In the genomic region with DNA sequence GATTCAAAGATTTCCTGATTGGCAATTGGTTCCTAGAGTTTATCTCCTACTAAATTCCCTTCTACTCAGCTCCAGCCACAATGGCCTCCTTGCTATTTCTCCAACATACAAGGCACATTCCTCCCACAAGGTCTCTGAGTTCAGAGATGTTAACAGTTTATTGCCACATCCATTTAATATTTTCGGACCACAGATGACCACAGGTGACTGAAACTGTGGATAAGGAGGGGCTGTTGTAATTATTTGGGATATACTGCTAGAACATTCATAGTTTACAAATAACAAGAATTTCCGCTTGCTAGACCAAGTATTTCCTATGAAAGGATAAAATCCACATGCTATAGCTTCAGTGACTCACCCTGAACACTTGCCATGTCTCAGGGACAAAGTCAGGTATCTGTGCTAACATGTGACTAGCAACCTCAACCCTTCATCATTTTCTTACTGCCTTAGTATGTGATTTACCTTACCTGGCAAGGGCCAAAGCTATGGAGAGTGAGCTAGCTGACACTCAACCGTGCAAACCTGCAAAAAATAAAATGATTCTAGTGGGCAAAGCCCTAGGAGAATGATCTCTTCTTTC, we compare ENCODE assay signal across 24 cellular contexts.
DNase-seq lines count a peak whose midpoint lies in the region; ATAC-seq, FAIRE-seq and TF ChIP-seq lines count a peak whose summit lies in the region.
"Had no signal": no experiment of that assay in that cellular context is flagged by ENCODE, and none has a peak within 500 bp of the region (broad histone marks: within the 10 kb centered on the region; RNA-seq: fewer than 3 reads in every experiment).

No MANE protein-coding gene starts in this region.

- peak; percentile 40 for FAIRE-seq in RCC 7860 (lab: Jason Lieb, UNC)
- FAIRE-seq: TTC549 had no signal

- ATAC-seq in heart left ventricle: no peak
- peak; percentile 43 for ATAC-seq in stimulated activated effector memory CD8-positive, alpha-beta T cell treated with anti-CD3 and anti-CD28 coated beads, Interleukin-12 subunit alpha, Interleukin-12 subunit beta, amount 100 ng/mL, for 72 hours
- ATAC-seq in aorta (ENCODE audit: low FRiP score): no peak
- ATAC-seq: CD8-positive, alpha-beta T cell; heart right ventricle; stimulated activated memory B cell treated with anti-CD40 and anti-IgM and Interleukin-4, amounts not matched to agents 10 μg/mL and 1 μg/mL and 100 μg/mL, for 72 hours had no signal

- H3K4me1 ChIP-seq in left ventricle myocardium inferior (peaks cover 73% of the 10 kb centered on the region), heart left ventricle (peaks cover 0 to 57% (median 33%) of the 10 kb centered on the region in 12 donors), SJCRH30 (no peaks in the 10 kb centered on the region; the same call in 1 of the 2 replicates), aorta (ENCODE audit: control insufficient read depth in 1 of 2, insufficient read depth in 2 of 2, low read length in 2 of 2) (no peaks in the 10 kb centered on the region)

- H3K27me3 ChIP-seq in left ventricle myocardium inferior (ENCODE audit: low read depth): no peaks in the 10 kb centered on the region
- H3K27me3 ChIP-seq in heart left ventricle: no peaks in the 10 kb centered on the region
- no peaks in the 10 kb centered on the region for H3K27me3 ChIP-seq in SJCRH30
- no peaks in the 10 kb centered on the region for H3K27me3 ChIP-seq in aorta (ENCODE audit: control insufficient read depth in 1 of 2, insufficient read depth in 2 of 2, low read length in 1 of 2)
- H3K27me3 ChIP-seq: heart right ventricle, right atrium auricular region, tibial artery had no signal

- H3K27ac ChIP-seq in left ventricle myocardium inferior (replicated peaks) (peak overlapping the region; percentile 83), heart left ventricle (peak overlapping the region in 5 of 12 donors; percentile 5 to 80 (median 68)), SJCRH30 (no peak overlapping the region), aorta (ENCODE audit: low read depth in 1 of 2, low read length in 2 of 2) (no peak overlapping the region)
- H3K27ac ChIP-seq: KMS-11, tibial artery had no signal

- 79 to 89% (median 87%) methylated on average over 3 of the region's 3 CpGs for WGBS in heart left ventricle, 4 donors
- 98% methylated on average over 3 of the region's 3 CpGs for WGBS in aorta, 2 donors

- H3K36me3 ChIP-seq in left ventricle myocardium inferior: peaks cover 10% of the 10 kb centered on the region
- H3K36me3 ChIP-seq in heart left ventricle: peaks cover 0 to 6% (median 0%) of the 10 kb centered on the region in 9 donors
- H3K36me3 ChIP-seq in SJCRH30: no peaks in the 10 kb centered on the region
- H3K36me3 ChIP-seq in aorta (ENCODE audit: control insufficient read depth in 1 of 2, insufficient read depth in 2 of 2, low read length in 1 of 2): no peaks in the 10 kb centered on the region
- H3K36me3 ChIP-seq: right atrium auricular region had no signal

- peaks cover 29% of the 10 kb centered on the region for H3K4me1 Mint-ChIP-seq in stimulated activated effector memory CD8-positive, alpha-beta T cell treated with anti-CD3 and anti-CD28 coated beads, Interleukin-12 subunit alpha, Interleukin-12 subunit beta, amount 100 ng/mL, for 72 hours

- no peaks in the 10 kb centered on the region for H3K9me3 Mint-ChIP-seq in stimulated activated effector memory CD8-positive, alpha-beta T cell treated with anti-CD3 and anti-CD28 coated beads, Interleukin-12 subunit alpha, Interleukin-12 subunit beta, amount 100 ng/mL, for 72 hours
- H3K9me3 Mint-ChIP-seq: activated CD4-positive, alpha-beta T cell treated with anti-CD3 and anti-CD28 coated beads, Interleukin-2, amount 10 ng/mL, durations not matched to agents 7 days and 5 days; CD8-positive, alpha-beta T cell; stimulated activated memory B cell treated with anti-CD40 and anti-IgM and Interleukin-4, amounts not matched to agents 10 μg/mL and 1 μg/mL and 100 μg/mL, for 72 hours had no signal

- TF ChIP-seq CTCF in left ventricle myocardium inferior (IDR thresholded peaks at IDR 0.05; ENCODE audit: borderline replicate concordance) (no peak), heart left ventricle (IDR thresholded peaks at IDR 0.05) (no peak), epithelial cell of esophagus (IDR thresholded peaks at IDR 0.05; ENCODE audit: insufficient read depth, low read depth, low read length, missing control alignments) (peak; percentile 18)

- H3K27ac Mint-ChIP-seq in stimulated activated effector memory CD8-positive, alpha-beta T cell treated with anti-CD3 and anti-CD28 coated beads, Interleukin-12 subunit alpha, Interleukin-12 subunit beta, amount 100 ng/mL, for 72 hours: no peak overlapping the region
- H3K27ac Mint-ChIP-seq: activated CD4-positive, alpha-beta T cell treated with anti-CD3 and anti-CD28 coated beads, Interleukin-2, amount 10 ng/mL, durations not matched to agents 7 days and 5 days; CD8-positive, alpha-beta T cell; stimulated activated memory B cell treated with anti-CD40 and anti-IgM and Interleukin-4, amounts not matched to agents 10 μg/mL and 1 μg/mL and 100 μg/mL, for 72 hours had no signal

- H3K4me3 ChIP-seq in left ventricle myocardium inferior (no peak overlapping the region), heart left ventricle (no peak overlapping the region), epithelial cell of esophagus (ENCODE audit: low read length) (no peak overlapping the region), SJCRH30 (no peak overlapping the region), aorta (ENCODE audit: low read length in 2 of 2) (no peak overlapping the region)
- H3K4me3 ChIP-seq: heart right ventricle, lung, right atrium auricular region, tibial artery had no signal

- intact Hi-C loops in left ventricle myocardium inferior (cut with micrococcal nuclease) (no loop called here), heart left ventricle (cut with DNase I) (loop anchor here in 1 of 10 donors (10.0 kb wide), 1 partner anchor 171 kb away; a partner anchor contains a TSS), aorta (cut with DNase I) (no loop called here)

- peaks cover 6% of the 10 kb centered on the region for H3K36me3 Mint-ChIP-seq in stimulated activated effector memory CD8-positive, alpha-beta T cell treated with anti-CD3 and anti-CD28 coated beads, Interleukin-12 subunit alpha, Interleukin-12 subunit beta, amount 100 ng/mL, for 72 hours
- H3K36me3 Mint-ChIP-seq: CD8-positive, alpha-beta T cell; stimulated activated memory B cell treated with anti-CD40 and anti-IgM and Interleukin-4, amounts not matched to agents 10 μg/mL and 1 μg/mL and 100 μg/mL, for 72 hours had no signal

- DNase-seq in left ventricle myocardium inferior: no peak
- no peak for DNase-seq in heart left ventricle
- DNase-seq in RCC 7860 (ENCODE audit: low spot score): peak; percentile 44
- DNase-seq in epithelial cell of esophagus (ENCODE audit: low read depth): peak; percentile 84
- no peak for DNase-seq in stimulated activated effector memory CD8-positive, alpha-beta T cell treated with anti-CD3 and anti-CD28 coated beads, Interleukin-12 subunit alpha, Interleukin-12 subunit beta, amount 100 ng/mL, for 72 hours (ENCODE audit: low spot score in 2 of 2)
- no peak for DNase-seq in SJCRH30
- DNase-seq in NOMO-1 (lab: John Stamatoyannopoulos, UW; ENCODE audit: unreplicated experiment in 2 of 2): no peak
- DNase-seq in aorta: no peak
- DNase-seq: activated CD4-positive, alpha-beta T cell treated with anti-CD3 and anti-CD28 coated beads, Interleukin-2, amount 10 ng/mL, durations not matched to agents 7 days and 5 days; CD8-positive, alpha-beta T cell; central memory CD4-positive, alpha-beta T cell; DMS79; heart right ventricle; NCI-H2029 treated with DMSO at 0.1 percent for 48 hours; NCI-H446 treated with DMSO at 0.1 percent for 48 hours; nucleus accumbens; RPMI8226; SW 1271; tibial artery had no signal

- H3K4me3 Mint-ChIP-seq in stimulated activated effector memory CD8-positive, alpha-beta T cell treated with anti-CD3 and anti-CD28 coated beads, Interleukin-12 subunit alpha, Interleukin-12 subunit beta, amount 100 ng/mL, for 72 hours: no peak overlapping the region
- H3K4me3 Mint-ChIP-seq: activated CD4-positive, alpha-beta T cell treated with anti-CD3 and anti-CD28 coated beads, Interleukin-2, amount 10 ng/mL, durations not matched to agents 7 days and 5 days; CD8-positive, alpha-beta T cell; stimulated activated memory B cell treated with anti-CD40 and anti-IgM and Interleukin-4, amounts not matched to agents 10 μg/mL and 1 μg/mL and 100 μg/mL, for 72 hours had no signal

- no peaks in the 10 kb centered on the region for H3K9me3 ChIP-seq in left ventricle myocardium inferior (replicated peaks)
- no peaks in the 10 kb centered on the region for H3K9me3 ChIP-seq in heart left ventricle
- H3K9me3 ChIP-seq in SJCRH30 (replicated peaks): no peaks in the 10 kb centered on the region
- no peaks in the 10 kb centered on the region for H3K9me3 ChIP-seq in aorta (ENCODE audit: control insufficient read depth, low read length)
- H3K9me3 ChIP-seq: heart right ventricle, right atrium auricular region, tibial artery had no signal

- no peak for TF ChIP-seq POLR2A in heart left ventricle (IDR thresholded peaks at IDR 0.05)

Comparison
In these comparisons a context has a peak if more than half of its experiments do, and no peak if none do; other contexts are left out.
1. DNase-seq: peak in RCC 7860 (single experiment) and epithelial cell of esophagus (single experiment); none in left ventricle myocardium inferior (single experiment), heart left ventricle (0 of 5), stimulated activated effector memory CD8-positive, alpha-beta T cell treated with anti-CD3 and anti-CD28 coated beads, Interleukin-12 subunit alpha, Interleukin-12 subunit beta, amount 100 ng/mL, for 72 hours (0 of 2), SJCRH30 (0 of 2), NOMO-1 (0 of 2) and aorta (0 of 2).